ENCODE assay signal across 1 cellular context in the genomic region with DNA sequence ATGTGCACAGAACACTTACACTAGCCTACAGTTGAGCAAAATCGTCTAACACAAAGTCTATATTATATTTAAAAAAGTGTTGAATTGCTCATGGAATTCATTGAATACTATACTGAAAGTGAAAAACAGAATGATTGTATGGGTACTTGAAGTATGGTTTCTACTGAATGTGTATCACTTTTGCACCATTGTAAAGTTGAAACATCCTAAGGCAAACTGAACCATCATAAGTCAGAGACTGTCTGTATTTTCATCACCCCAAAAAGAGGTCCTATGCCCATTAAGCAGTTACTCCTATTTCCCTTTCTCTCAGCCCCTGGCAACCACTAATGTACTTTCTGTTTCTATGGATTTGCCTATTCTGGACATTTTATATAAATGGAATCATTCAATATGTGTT.
TF ChIP-seq lines count a peak whose summit lies in the region.

No MANE protein-coding gene starts in this region.

TF ChIP-seq in GM23338, 12 proteins besides CTCF, POLR2A, EP300 and RAD21 (continued from another document):
- TF ChIP-seq JUNB (IDR thresholded peaks at IDR 0.05; ENCODE audit: unreplicated experiment) = no peak
- TF ChIP-seq, protein P1, sequence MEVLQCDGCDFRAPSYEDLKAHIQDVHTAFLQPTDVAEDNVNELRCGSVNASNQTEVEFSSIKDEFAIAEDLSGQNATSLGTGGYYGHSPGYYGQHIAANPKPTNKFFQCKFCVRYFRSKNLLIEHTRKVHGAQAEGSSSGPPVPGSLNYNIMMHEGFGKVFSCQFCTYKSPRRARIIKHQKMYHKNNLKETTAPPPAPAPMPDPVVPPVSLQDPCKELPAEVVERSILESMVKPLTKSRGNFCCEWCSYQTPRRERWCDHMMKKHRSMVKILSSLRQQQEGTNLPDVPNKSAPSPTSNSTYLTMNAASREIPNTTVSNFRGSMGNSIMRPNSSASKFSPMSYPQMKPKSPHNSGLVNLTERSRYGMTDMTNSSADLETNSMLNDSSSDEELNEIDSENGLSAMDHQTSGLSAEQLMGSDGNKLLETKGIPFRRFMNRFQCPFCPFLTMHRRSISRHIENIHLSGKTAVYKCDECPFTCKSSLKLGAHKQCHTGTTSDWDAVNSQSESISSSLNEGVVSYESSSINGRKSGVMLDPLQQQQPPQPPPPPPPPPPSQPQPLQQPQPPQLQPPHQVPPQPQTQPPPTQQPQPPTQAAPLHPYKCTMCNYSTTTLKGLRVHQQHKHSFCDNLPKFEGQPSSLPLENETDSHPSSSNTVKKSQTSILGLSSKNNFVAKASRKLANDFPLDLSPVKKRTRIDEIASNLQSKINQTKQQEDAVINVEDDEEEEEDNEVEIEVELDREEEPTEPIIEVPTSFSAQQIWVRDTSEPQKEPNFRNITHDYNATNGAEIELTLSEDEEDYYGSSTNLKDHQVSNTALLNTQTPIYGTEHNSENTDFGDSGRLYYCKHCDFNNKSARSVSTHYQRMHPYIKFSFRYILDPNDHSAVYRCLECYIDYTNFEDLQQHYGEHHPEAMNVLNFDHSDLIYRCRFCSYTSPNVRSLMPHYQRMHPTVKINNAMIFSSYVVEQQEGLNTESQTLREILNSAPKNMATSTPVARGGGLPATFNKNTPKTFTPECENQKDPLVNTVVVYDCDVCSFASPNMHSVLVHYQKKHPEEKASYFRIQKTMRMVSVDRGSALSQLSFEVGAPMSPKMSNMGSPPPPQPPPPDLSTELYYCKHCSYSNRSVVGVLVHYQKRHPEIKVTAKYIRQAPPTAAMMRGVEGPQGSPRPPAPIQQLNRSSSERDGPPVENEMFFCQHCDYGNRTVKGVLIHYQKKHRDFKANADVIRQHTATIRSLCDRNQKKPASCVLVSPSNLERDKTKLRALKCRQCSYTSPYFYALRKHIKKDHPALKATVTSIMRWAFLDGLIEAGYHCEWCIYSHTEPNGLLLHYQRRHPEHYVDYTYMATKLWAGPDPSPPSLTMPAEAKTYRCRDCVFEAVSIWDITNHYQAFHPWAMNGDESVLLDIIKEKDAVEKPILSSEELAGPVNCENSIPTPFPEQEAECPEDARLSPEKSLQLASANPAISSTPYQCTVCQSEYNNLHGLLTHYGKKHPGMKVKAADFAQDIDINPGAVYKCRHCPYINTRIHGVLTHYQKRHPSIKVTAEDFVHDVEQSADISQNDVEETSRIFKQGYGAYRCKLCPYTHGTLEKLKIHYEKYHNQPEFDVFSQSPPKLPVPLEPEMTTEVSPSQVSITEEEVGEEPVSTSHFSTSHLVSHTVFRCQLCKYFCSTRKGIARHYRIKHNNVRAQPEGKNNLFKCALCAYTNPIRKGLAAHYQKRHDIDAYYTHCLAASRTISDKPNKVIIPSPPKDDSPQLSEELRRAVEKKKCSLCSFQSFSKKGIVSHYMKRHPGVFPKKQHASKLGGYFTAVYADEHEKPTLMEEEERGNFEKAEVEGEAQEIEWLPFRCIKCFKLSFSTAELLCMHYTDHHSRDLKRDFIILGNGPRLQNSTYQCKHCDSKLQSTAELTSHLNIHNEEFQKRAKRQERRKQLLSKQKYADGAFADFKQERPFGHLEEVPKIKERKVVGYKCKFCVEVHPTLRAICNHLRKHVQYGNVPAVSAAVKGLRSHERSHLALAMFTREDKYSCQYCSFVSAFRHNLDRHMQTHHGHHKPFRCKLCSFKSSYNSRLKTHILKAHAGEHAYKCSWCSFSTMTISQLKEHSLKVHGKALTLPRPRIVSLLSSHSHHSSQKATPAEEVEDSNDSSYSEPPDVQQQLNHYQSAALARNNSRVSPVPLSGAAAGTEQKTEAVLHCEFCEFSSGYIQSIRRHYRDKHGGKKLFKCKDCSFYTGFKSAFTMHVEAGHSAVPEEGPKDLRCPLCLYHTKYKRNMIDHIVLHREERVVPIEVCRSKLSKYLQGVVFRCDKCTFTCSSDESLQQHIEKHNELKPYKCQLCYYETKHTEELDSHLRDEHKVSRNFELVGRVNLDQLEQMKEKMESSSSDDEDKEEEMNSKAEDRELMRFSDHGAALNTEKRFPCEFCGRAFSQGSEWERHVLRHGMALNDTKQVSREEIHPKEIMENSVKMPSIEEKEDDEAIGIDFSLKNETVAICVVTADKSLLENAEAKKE (CRISPR knock-in tag; IDR thresholded peaks at IDR 0.05) = no peak
- TF ChIP-seq, protein P2, sequence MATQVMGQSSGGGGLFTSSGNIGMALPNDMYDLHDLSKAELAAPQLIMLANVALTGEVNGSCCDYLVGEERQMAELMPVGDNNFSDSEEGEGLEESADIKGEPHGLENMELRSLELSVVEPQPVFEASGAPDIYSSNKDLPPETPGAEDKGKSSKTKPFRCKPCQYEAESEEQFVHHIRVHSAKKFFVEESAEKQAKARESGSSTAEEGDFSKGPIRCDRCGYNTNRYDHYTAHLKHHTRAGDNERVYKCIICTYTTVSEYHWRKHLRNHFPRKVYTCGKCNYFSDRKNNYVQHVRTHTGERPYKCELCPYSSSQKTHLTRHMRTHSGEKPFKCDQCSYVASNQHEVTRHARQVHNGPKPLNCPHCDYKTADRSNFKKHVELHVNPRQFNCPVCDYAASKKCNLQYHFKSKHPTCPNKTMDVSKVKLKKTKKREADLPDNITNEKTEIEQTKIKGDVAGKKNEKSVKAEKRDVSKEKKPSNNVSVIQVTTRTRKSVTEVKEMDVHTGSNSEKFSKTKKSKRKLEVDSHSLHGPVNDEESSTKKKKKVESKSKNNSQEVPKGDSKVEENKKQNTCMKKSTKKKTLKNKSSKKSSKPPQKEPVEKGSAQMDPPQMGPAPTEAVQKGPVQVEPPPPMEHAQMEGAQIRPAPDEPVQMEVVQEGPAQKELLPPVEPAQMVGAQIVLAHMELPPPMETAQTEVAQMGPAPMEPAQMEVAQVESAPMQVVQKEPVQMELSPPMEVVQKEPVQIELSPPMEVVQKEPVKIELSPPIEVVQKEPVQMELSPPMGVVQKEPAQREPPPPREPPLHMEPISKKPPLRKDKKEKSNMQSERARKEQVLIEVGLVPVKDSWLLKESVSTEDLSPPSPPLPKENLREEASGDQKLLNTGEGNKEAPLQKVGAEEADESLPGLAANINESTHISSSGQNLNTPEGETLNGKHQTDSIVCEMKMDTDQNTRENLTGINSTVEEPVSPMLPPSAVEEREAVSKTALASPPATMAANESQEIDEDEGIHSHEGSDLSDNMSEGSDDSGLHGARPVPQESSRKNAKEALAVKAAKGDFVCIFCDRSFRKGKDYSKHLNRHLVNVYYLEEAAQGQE (IDR thresholded peaks at IDR 0.05; ENCODE audit: unreplicated experiment) = no peak
- no peak for TF ChIP-seq STAT1 (IDR thresholded peaks at IDR 0.05; ENCODE audit: unreplicated experiment)
TF ChIP-seq in GM23338: peak in this region for 0.
